In genomic region chrX:49166914-49167739, GRCh38 we compare ENCODE assay signal across 1 cellular context.
TF ChIP-seq lines count a peak whose summit lies in the region.

No MANE protein-coding gene starts in this region.

TF ChIP-seq in GM12878, 131 proteins besides CTCF, POLR2A, EP300 and RAD21:
- TF ChIP-seq MTA3 (IDR thresholded peaks at IDR 0.05; ENCODE audit: borderline replicate concordance, low read length) (0 out of 2 replicates have a peak, but pooled peaks have one; percentile 17), GATAD2B (conservative IDR thresholded peaks at IDR 0.05; ENCODE audit: low read depth) (peak; percentile 66), SRF (IDR thresholded peaks at IDR 0.05; ENCODE audit: low read depth in 2 of 2, low read length in 2 of 2) (peak; percentile 1 to 36; a peak in 1 of 4 replicates), RUNX3 (IDR thresholded peaks at IDR 0.05; ENCODE audit: low read length) (peak; percentile 58), IRF4 (IDR thresholded peaks at IDR 0.05; ENCODE audit: low read depth, low read length) (no peak), PAX5 (IDR thresholded peaks at IDR 0.05; ENCODE audit: borderline replicate concordance, low read depth, low read length) (0 out of 2 replicates have a peak, but pooled peaks have one; percentile 9), EZH2 (IDR thresholded peaks at IDR 0.05; ENCODE audit: borderline replicate concordance, control insufficient read depth, low read depth, low read length) (no peak), EED (IDR thresholded peaks at IDR 0.05; ENCODE audit: low read depth) (peak; percentile 27; the same call in 1 of the 2 replicates), ZNF687 (IDR thresholded peaks at IDR 0.05) (no peak), HDGF (IDR thresholded peaks at IDR 0.05) (no peak), STAT1 (conservative IDR thresholded peaks at IDR 0.05) (no peak), JUNB (IDR thresholded peaks at IDR 0.05) (no peak), IKZF2 (IDR thresholded peaks at IDR 0.05) (peak; percentile 59 to 66), CHD1 (IDR thresholded peaks at IDR 0.05; ENCODE audit: low read depth, low read length) (no peak), TCF7 (IDR thresholded peaks at IDR 0.05; ENCODE audit: borderline replicate concordance) (no peak), RELB (IDR thresholded peaks at IDR 0.05; ENCODE audit: low read depth) (0 out of 2 replicates have a peak, but pooled peaks have one; percentile 29), ZBTB40 (IDR thresholded peaks at IDR 0.05; ENCODE audit: borderline replicate concordance) (no peak), SMAD5 (IDR thresholded peaks at IDR 0.05; ENCODE audit: low read depth) (no peak), SUZ12 (IDR thresholded peaks at IDR 0.05; ENCODE audit: unreplicated experiment) (no peak), LARP7 (IDR thresholded peaks at IDR 0.05) (0 out of 2 replicates have a peak, but pooled peaks have one; percentile 47), ZBED1 (IDR thresholded peaks at IDR 0.05; ENCODE audit: borderline replicate concordance) (0 out of 2 replicates have a peak, but pooled peaks have one; percentile 29), ELK1 (IDR thresholded peaks at IDR 0.05; ENCODE audit: low read depth, low read length) (no peak), PRDM15 (CRISPR knock-in tag; IDR thresholded peaks at IDR 0.05) (no peak), BHLHE40 (IDR thresholded peaks at IDR 0.05; ENCODE audit: borderline replicate concordance in 1 of 2, low read depth in 2 of 2, low read length in 1 of 2) (peak in 1 of 2 experiments; percentile 70; a peak in 2 of 4 replicates), IKZF1 (conservative IDR thresholded peaks at IDR 0.05) (peak; percentile 75), CEBPZ (IDR thresholded peaks at IDR 0.05; ENCODE audit: low read depth, low read length) (no peak), ASH2L (IDR thresholded peaks at IDR 0.05; ENCODE audit: borderline replicate concordance, low read depth) (no peak), ZNF217 (IDR thresholded peaks at IDR 0.05) (0 out of 2 replicates have a peak, but pooled peaks have one; percentile 27), MEF2A (IDR thresholded peaks at IDR 0.05; ENCODE audit: insufficient read depth, low read depth, low read length) (0 out of 2 replicates have a peak, but pooled peaks have one; percentile 11), SPI1 (IDR thresholded peaks at IDR 0.05; ENCODE audit: borderline replicate concordance, insufficient read depth, low read depth, low read length) (peak; percentile 29; the same call in 1 of the 2 replicates), MTA2 (IDR thresholded peaks at IDR 0.05; ENCODE audit: low read depth) (peak; percentile 29; the same call in 1 of the 2 replicates), DPF2 (IDR thresholded peaks at IDR 0.05) (peak; percentile 75)
